In the genomic region with DNA sequence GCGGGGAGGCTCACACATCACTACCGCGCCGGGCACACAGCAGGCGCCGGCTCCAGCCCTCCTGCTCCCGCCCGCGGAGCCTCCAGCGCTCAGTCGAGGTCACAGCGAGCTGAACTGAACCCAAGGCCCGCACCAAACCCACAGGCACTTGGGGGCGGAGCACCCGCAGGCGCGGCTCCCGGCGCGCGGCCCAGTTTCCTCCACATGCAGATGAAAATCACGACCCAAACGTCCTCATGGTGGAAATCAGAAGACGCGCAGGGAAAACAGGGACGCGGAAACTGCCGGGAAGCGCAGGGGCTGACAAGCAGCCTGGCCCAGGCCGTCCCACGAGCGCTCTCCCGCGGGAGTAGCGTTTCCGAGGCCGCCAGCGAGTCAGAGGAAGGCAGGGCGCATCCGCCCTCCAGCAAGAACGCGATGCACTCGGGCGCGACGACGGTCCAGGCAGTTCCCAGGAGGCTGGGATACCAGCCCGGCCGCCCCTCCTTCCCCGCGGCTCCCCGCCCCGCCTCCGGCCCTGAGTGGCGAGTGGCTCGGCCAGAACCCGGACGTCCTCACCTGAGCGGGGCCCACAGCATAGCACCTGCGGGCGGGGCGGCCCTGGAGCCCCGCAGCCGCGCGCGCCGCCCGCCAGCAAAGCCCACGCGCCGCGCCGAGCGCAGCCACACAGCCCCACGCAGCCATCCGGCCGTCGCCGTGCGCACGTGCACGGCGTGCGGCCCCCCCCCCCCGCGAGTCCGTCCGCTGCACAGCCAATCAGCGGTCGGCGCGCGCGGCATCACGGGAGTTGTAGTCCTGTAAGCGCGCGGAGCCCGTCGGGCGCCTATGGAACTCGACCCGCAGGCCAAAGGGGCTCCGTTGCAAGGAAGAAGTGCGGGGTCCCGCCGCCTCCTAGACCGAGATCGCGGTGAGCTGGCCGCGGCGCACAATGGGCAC, we compare ENCODE assay signal across 8 cellular contexts. TPM values are rescaled to one million over a fixed set of nuclear protein-coding genes. Genes with fewer than 3 reads are reported as not detected.
DNase-seq lines count a peak whose midpoint lies in the region; ATAC-seq and TF ChIP-seq lines count a peak whose summit lies in the region.

A gene (minus strand): TSS at position 710 of the 936 bp plus-strand sequence. CDS start 26 bp downstream, at position 684.

- no peaks in the 10 kb centered on the region for H3K9me3 Mint-ChIP-seq in GM23338
- no peaks in the 10 kb centered on the region for H3K9me3 Mint-ChIP-seq in nephron

- no peaks in the 10 kb centered on the region for H3K9me2 ChIP-seq in GM23338 (ENCODE audit: insufficient read depth)

- H2AFZ ChIP-seq in GM23338 = peak within 1 kb of the TSS; percentile 98

- DNase-seq in DMS79 treated with DMSO at 0.1 percent for 48 hours (lab: John Stamatoyannopoulos, UW) (peak; percentile 48), GM23338 (ENCODE audit: low spot score) (peak; percentile 95), LNCaP clone FGC (ENCODE audit: low read depth) (peak; percentile 64), RWPE2 (ENCODE audit: low spot score) (peak; percentile 90), fibroblast of pulmonary artery (ENCODE audit: low read depth) (peak; percentile 87)
- peak; percentile 84 for DNase-seq in activated effector memory CD4-positive, alpha-beta T cell treated with Interleukin-2 at 50 U/mL for 16 hours
- DNase-seq in stimulated activated naive CD4-positive, alpha-beta T cell treated with Interleukin-2 at 50 U/mL for 16 hours (lab: John Stamatoyannopoulos, UW) = peak; percentile 88

- peaks cover 11% of the 10 kb centered on the region; the same call in 1 of the 2 replicates for H3F3A ChIP-seq in GM23338 (replicated peaks; ENCODE audit: low read depth)

- no peaks in the 10 kb centered on the region for H3K9me3 ChIP-seq in RWPE2 (ENCODE audit: severe bottlenecking)

- peak within 1 kb of the TSS; percentile 85 for H3K4me3 ChIP-seq in GM23338
- peak within 1 kb of the TSS; percentile 81 for H3K4me3 ChIP-seq in LNCaP clone FGC (ENCODE audit: low read depth, low read length)
- peak within 1 kb of the TSS; percentile 77 for H3K4me3 ChIP-seq in RWPE2 (ENCODE audit: severe bottlenecking)
- peak within 1 kb of the TSS; percentile 72 for H3K4me3 ChIP-seq in fibroblast of pulmonary artery (replicated peaks; ENCODE audit: low read depth, low read length)

- H3K79me2 ChIP-seq in GM23338 (replicated peaks; ENCODE audit: insufficient read depth) = peaks cover 45% of the 10 kb centered on the region

- no peak for TF ChIP-seq CTCF in GM23338 (conservative IDR thresholded peaks at IDR 0.05; ENCODE audit: low read depth in 2 of 2)
- no peak for TF ChIP-seq CTCF in LNCaP clone FGC (IDR thresholded peaks at IDR 0.05; ENCODE audit: control insufficient read depth, extremely low read depth, insufficient read depth)
- TF ChIP-seq CTCF in RWPE2 (IDR thresholded peaks at IDR 0.05; ENCODE audit: poor library complexity, severe bottlenecking) = no peak
- no peak for TF ChIP-seq CTCF in fibroblast of pulmonary artery (IDR thresholded peaks at IDR 0.05; ENCODE audit: low read length, missing control alignments)
- TF ChIP-seq CTCF in nephron (IDR thresholded peaks at IDR 0.05; ENCODE audit: unreplicated experiment in 3 of 3) = no peak

- ATAC-seq in GM23338 (peak; percentile 84), RWPE2 (ENCODE audit: low read depth) (peak; percentile 89)

- peaks cover 21% of the 10 kb centered on the region for H3K4me1 ChIP-seq in GM23338 (ENCODE audit: insufficient read depth)
- H3K4me1 ChIP-seq in RWPE2 (ENCODE audit: insufficient read depth, poor library complexity, severe bottlenecking) = peaks cover 13% of the 10 kb centered on the region

- H3K4me1 Mint-ChIP-seq in GM23338 (peaks cover 17% of the 10 kb centered on the region; the same call in 2 of the 3 replicates), nephron (peaks cover 12% of the 10 kb centered on the region)

- H3K36me3 ChIP-seq in GM23338 (ENCODE audit: insufficient read depth) (no peaks in the 10 kb centered on the region), RWPE2 (ENCODE audit: low read depth) (peaks cover 8% of the 10 kb centered on the region)

- H3K27ac ChIP-seq in GM23338 (ENCODE audit: low read depth) (0 out of 2 replicates have a peak within 1 kb of the TSS, but pooled peaks have one; percentile 14), RWPE2 (ENCODE audit: poor library complexity, severe bottlenecking) (peak within 1 kb of the TSS; percentile 76)

- peak within 1 kb of the TSS; percentile 95 for H3K4me2 ChIP-seq in GM23338

- H3K36me3 Mint-ChIP-seq in GM23338 (ENCODE audit: low read depth) (peaks cover 14% of the 10 kb centered on the region), nephron (ENCODE audit: low read depth) (no peaks in the 10 kb centered on the region)

- peaks cover 13% of the 10 kb centered on the region for H3K27me3 Mint-ChIP-seq in GM23338 (ENCODE audit: insufficient read depth, low read depth, poor library complexity)
- no peaks in the 10 kb centered on the region for H3K27me3 Mint-ChIP-seq in nephron (ENCODE audit: low read depth)

- H3K27me3 ChIP-seq in GM23338 (ENCODE audit: insufficient read depth) (peaks cover 7% of the 10 kb centered on the region; the same call in 1 of the 2 replicates), RWPE2 (ENCODE audit: insufficient read depth, poor library complexity, severe bottlenecking) (no peaks in the 10 kb centered on the region)

- H3K4me3 Mint-ChIP-seq in GM23338 (peak within 1 kb of the TSS; percentile 85), nephron (peak within 1 kb of the TSS; percentile 90 to 94 (median 93))

- peaks cover 20% of the 10 kb centered on the region for H4K20me1 ChIP-seq in GM23338 (replicated peaks; ENCODE audit: insufficient read depth)

- H3K27ac Mint-ChIP-seq in GM23338 = no peak within 1 kb of the TSS
- peak within 1 kb of the TSS; percentile 74 to 89 (median 88) for H3K27ac Mint-ChIP-seq in nephron

TF ChIP-seq in GM23338, 12 proteins besides CTCF, POLR2A, EP300 and RAD21 (continues in another document):
- TF ChIP-seq STAT1 (IDR thresholded peaks at IDR 0.05; ENCODE audit: unreplicated experiment) (no peak), EZH2phosphoT487 (IDR thresholded peaks at IDR 0.05; ENCODE audit: unreplicated experiment) (no peak), NANOG (IDR thresholded peaks at IDR 0.05; ENCODE audit: borderline replicate concordance) (no peak), EZH2 (IDR thresholded peaks at IDR 0.05; ENCODE audit: low read depth, unreplicated experiment) (no peak), CREB1 (CRISPR knock-in tag; IDR thresholded peaks at IDR 0.05; ENCODE audit: low read depth) (no peak), ZNF114 (CRISPR knock-in tag; IDR thresholded peaks at IDR 0.05) (no peak), ZNF331 (CRISPR knock-in tag; IDR thresholded peaks at IDR 0.05; ENCODE audit: low read depth) (no peak), POLR2AphosphoS5 (IDR thresholded peaks at IDR 0.05; ENCODE audit: low read depth) (peak; percentile 50; the same call in 1 of the 2 replicates), JUNB (IDR thresholded peaks at IDR 0.05; ENCODE audit: unreplicated experiment) (no peak)
- TF ChIP-seq, protein P1, sequence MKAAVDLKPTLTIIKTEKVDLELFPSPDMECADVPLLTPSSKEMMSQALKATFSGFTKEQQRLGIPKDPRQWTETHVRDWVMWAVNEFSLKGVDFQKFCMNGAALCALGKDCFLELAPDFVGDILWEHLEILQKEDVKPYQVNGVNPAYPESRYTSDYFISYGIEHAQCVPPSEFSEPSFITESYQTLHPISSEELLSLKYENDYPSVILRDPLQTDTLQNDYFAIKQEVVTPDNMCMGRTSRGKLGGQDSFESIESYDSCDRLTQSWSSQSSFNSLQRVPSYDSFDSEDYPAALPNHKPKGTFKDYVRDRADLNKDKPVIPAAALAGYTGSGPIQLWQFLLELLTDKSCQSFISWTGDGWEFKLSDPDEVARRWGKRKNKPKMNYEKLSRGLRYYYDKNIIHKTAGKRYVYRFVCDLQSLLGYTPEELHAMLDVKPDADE (IDR thresholded peaks at IDR 0.05) = peak; percentile 49; the same call in 1 of the 2 replicates
- TF ChIP-seq, protein P2, sequence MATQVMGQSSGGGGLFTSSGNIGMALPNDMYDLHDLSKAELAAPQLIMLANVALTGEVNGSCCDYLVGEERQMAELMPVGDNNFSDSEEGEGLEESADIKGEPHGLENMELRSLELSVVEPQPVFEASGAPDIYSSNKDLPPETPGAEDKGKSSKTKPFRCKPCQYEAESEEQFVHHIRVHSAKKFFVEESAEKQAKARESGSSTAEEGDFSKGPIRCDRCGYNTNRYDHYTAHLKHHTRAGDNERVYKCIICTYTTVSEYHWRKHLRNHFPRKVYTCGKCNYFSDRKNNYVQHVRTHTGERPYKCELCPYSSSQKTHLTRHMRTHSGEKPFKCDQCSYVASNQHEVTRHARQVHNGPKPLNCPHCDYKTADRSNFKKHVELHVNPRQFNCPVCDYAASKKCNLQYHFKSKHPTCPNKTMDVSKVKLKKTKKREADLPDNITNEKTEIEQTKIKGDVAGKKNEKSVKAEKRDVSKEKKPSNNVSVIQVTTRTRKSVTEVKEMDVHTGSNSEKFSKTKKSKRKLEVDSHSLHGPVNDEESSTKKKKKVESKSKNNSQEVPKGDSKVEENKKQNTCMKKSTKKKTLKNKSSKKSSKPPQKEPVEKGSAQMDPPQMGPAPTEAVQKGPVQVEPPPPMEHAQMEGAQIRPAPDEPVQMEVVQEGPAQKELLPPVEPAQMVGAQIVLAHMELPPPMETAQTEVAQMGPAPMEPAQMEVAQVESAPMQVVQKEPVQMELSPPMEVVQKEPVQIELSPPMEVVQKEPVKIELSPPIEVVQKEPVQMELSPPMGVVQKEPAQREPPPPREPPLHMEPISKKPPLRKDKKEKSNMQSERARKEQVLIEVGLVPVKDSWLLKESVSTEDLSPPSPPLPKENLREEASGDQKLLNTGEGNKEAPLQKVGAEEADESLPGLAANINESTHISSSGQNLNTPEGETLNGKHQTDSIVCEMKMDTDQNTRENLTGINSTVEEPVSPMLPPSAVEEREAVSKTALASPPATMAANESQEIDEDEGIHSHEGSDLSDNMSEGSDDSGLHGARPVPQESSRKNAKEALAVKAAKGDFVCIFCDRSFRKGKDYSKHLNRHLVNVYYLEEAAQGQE (IDR thresholded peaks at IDR 0.05; ENCODE audit: unreplicated experiment) = peak; percentile 11

RNA-seq across cellular contexts. Expression of the gene that starts here (rescaled TPM):
- 102 and 116 TPM in 2 replicates for total RNA-seq in GM23338 (2014; rRNA removed; shearing (Covaris generic))
- polyA plus RNA-seq in GM23338 (2016; fragmentation: Nextera tagmentation; extraction: Ambion mirVana) = 54.9 and 70.0 TPM in 2 replicates

Comparison
In these comparisons a context has a peak if more than half of its experiments do, and no peak if none do; other contexts are left out.
1. Peak in every context shown above with its lines: DNase-seq, ATAC-seq, H3K4me3 ChIP-seq and H3K27ac ChIP-seq.